ENCODE assay signal across 8 cellular contexts in genomic region chr12:46268349-46268616, GRCh38. TPM values are rescaled to one million over a fixed set of nuclear protein-coding genes. Genes with fewer than 3 reads are reported as not detected.
DNase-seq lines count a peak whose midpoint lies in the region; ATAC-seq, FAIRE-seq and TF ChIP-seq lines count a peak whose summit lies in the region.

No MANE protein-coding gene starts in this region.

- ATAC-seq in WTC11: no peak
- ATAC-seq in stimulated activated naive B cell treated with anti-CD40 and anti-IgM and Interleukin-4, amounts not matched to agents 10 μg/mL and 1 μg/mL and 100 μg/mL, for 72 hours (replicated peaks): no peak

- CTCF ChIA-PET in WTC11 (lab: Charles Lee): interaction anchor here (0.5 kb wide), 1 partner anchor 47 kb away, joined by 3 read pairs; no protein-coding TSS in a partner anchor

- H3K4me1 Mint-ChIP-seq in WTC11: peaks cover 32% of the 10 kb centered on the region
- peaks cover 21 to 27% of the 10 kb centered on the region in 2 donors for H3K4me1 Mint-ChIP-seq in stimulated activated naive B cell treated with anti-CD40 and anti-IgM and Interleukin-4, amounts not matched to agents 10 μg/mL and 1 μg/mL and 100 μg/mL, for 72 hours

- H3K4me2 ChIP-seq in keratinocyte (ENCODE audit: control insufficient read depth, extremely low read depth, insufficient read depth, low read depth, low read length): peak overlapping the region; percentile 83

- peak; percentile 21 for DNase-seq in activated CD8-positive, alpha-beta memory T cell treated with anti-CD3 and anti-CD28 coated beads, Interleukin-2, amount 50 U/mL, for 1 hour (ENCODE audit: extremely low read depth)
- DNase-seq in activated CD8-positive, alpha-beta memory T cell treated with anti-CD3 and anti-CD28 coated beads for 24 hours: no peak
- DNase-seq in WTC11 (ENCODE audit: low spot score) (no peak), keratinocyte (ENCODE audit: low read depth, low spot score) (no peak), NCI-H2196 treated with DMSO at 0.1 percent for 48 hours (lab: John Stamatoyannopoulos, UW; ENCODE audit: unreplicated experiment) (no peak), UCSD-AML1 (lab: John Stamatoyannopoulos, UW; ENCODE audit: unreplicated experiment) (no peak)
- DNase-seq in stimulated activated naive B cell treated with anti-CD40 and anti-IgM and Interleukin-4, amounts not matched to agents 10 μg/mL and 1 μg/mL and 100 μg/mL, for 72 hours: no peak

- H3K36me3 ChIP-seq in keratinocyte (ENCODE audit: control insufficient read depth in 2 of 2, extremely low read depth in 1 of 2, insufficient read depth in 2 of 2, low read length in 2 of 2) (peaks cover 0 to 6% of the 10 kb centered on the region in 2 experiments), thymus (ENCODE audit: control insufficient read depth, insufficient read depth) (peaks cover 2% of the 10 kb centered on the region)

- peaks cover 52% of the 10 kb centered on the region for H3K79me2 ChIP-seq in keratinocyte (ENCODE audit: control insufficient read depth, insufficient read depth, low read length)

- H3K36me3 Mint-ChIP-seq in WTC11: peaks cover 6% of the 10 kb centered on the region; the same call in 1 of the 2 replicates
- peaks cover 10 to 14% of the 10 kb centered on the region in 2 donors for H3K36me3 Mint-ChIP-seq in stimulated activated naive B cell treated with anti-CD40 and anti-IgM and Interleukin-4, amounts not matched to agents 10 μg/mL and 1 μg/mL and 100 μg/mL, for 72 hours

- H3K9me3 ChIP-seq in keratinocyte (ENCODE audit: control insufficient read depth, low read depth, low read length) (no peaks in the 10 kb centered on the region), thymus (ENCODE audit: control insufficient read depth) (no peaks in the 10 kb centered on the region)

- H3K9ac ChIP-seq in keratinocyte (ENCODE audit: control insufficient read depth, extremely low read depth, insufficient read depth, low read length): peak overlapping the region; percentile 91

- H3K9me3 Mint-ChIP-seq in WTC11: no peaks in the 10 kb centered on the region
- H3K9me3 Mint-ChIP-seq in stimulated activated naive B cell treated with anti-CD40 and anti-IgM and Interleukin-4, amounts not matched to agents 10 μg/mL and 1 μg/mL and 100 μg/mL, for 72 hours: no peaks in the 10 kb centered on the region

- H3K27me3 ChIP-seq in keratinocyte (ENCODE audit: control insufficient read depth, extremely low read depth, insufficient read depth, low read length): no peaks in the 10 kb centered on the region
- H3K27me3 ChIP-seq in thymus (ENCODE audit: control insufficient read depth, insufficient read depth): no peaks in the 10 kb centered on the region

- 0% methylated on average over 16 of the region's 16 CpGs for WGBS in thymus

- no peak overlapping the region for H3K4me3 Mint-ChIP-seq in WTC11
- H3K4me3 Mint-ChIP-seq in stimulated activated naive B cell treated with anti-CD40 and anti-IgM and Interleukin-4, amounts not matched to agents 10 μg/mL and 1 μg/mL and 100 μg/mL, for 72 hours: no peak overlapping the region

- peak overlapping the region; percentile 97 for H3K27ac ChIP-seq in keratinocyte (ENCODE audit: control insufficient read depth, insufficient read depth, low read length)
- peak overlapping the region; percentile 100 for H3K27ac ChIP-seq in thymus (ENCODE audit: low read depth)

- H3K4me3 ChIP-seq in keratinocyte (ENCODE audit: control insufficient read depth in 2 of 3, extremely low read depth in 1 of 3, insufficient read depth in 2 of 3, low read depth in 1 of 3, low read length in 3 of 3) (peak overlapping the region; percentile 78 to 88 (median 86)), thymus (ENCODE audit: low read length) (peak overlapping the region; percentile 78)

- dilution Hi-C loops in keratinocyte (cut with MboI; ENCODE audit: extremely low pct_ligation_motif_present, low sequenced_read_pairs): no loop called here

- no peaks in the 10 kb centered on the region for H3K27me3 Mint-ChIP-seq in WTC11 (ENCODE audit: low read depth)
- no peaks in the 10 kb centered on the region for H3K27me3 Mint-ChIP-seq in stimulated activated naive B cell treated with anti-CD40 and anti-IgM and Interleukin-4, amounts not matched to agents 10 μg/mL and 1 μg/mL and 100 μg/mL, for 72 hours

- H3K27ac Mint-ChIP-seq in WTC11: peak overlapping the region; percentile 98
- no peak overlapping the region for H3K27ac Mint-ChIP-seq in stimulated activated naive B cell treated with anti-CD40 and anti-IgM and Interleukin-4, amounts not matched to agents 10 μg/mL and 1 μg/mL and 100 μg/mL, for 72 hours

- POLR2A ChIA-PET in WTC11 (lab: Charles Lee): interaction anchor here (1.0 to 2.7 kb wide), 4 partner anchors 13 to 117 kb away, joined by 3 to 8 read pairs (median 4); no protein-coding TSS in a partner anchor

- no peak for FAIRE-seq in keratinocyte (lab: Jason Lieb, UNC)

- H4K20me1 ChIP-seq in keratinocyte (ENCODE audit: control insufficient read depth, extremely low read depth, insufficient read depth, low read length): peaks cover 15% of the 10 kb centered on the region

- H2AFZ ChIP-seq in keratinocyte (ENCODE audit: control insufficient read depth, low read length): peak overlapping the region; percentile 15

- H3K4me1 ChIP-seq in keratinocyte (ENCODE audit: control insufficient read depth, extremely low read depth, insufficient read depth, low read length): peaks cover 41% of the 10 kb centered on the region
- H3K4me1 ChIP-seq in thymus (ENCODE audit: control insufficient read depth, insufficient read depth, low read length): peaks cover 23% of the 10 kb centered on the region

- no peak for TF ChIP-seq CTCF in WTC11 (IDR thresholded peaks at IDR 0.05)
- no peak for TF ChIP-seq CTCF in keratinocyte (optimal IDR thresholded peaks at IDR 0.05 in 1 of 3, IDR thresholded peaks at IDR 0.05 in 1 of 3, conservative IDR thresholded peaks at IDR 0.05 in 1 of 3; ENCODE audit: extremely low read depth in 1 of 3, insufficient read depth in 2 of 3, low read length in 3 of 3)

- H3K9me1 ChIP-seq in keratinocyte (ENCODE audit: control insufficient read depth, extremely low read depth, insufficient read depth, low read length): peaks cover 2% of the 10 kb centered on the region

TF ChIP-seq in WTC11, 78 proteins besides CTCF, POLR2A, EP300 and RAD21:
- TF ChIP-seq ZNF219 (CRISPR knock-in tag; IDR thresholded peaks at IDR 0.05; ENCODE audit: borderline replicate concordance): peak; percentile 3; the same call in 1 of the 2 replicates
- no peak for TF ChIP-seq ZNF317 (CRISPR knock-in tag; IDR thresholded peaks at IDR 0.05; ENCODE audit: borderline replicate concordance, low read depth)
- no peak for TF ChIP-seq ZNF281 (CRISPR knock-in tag; IDR thresholded peaks at IDR 0.05)
- TF ChIP-seq ATF6 (CRISPR knock-in tag; IDR thresholded peaks at IDR 0.05): no peak

RNA-seq across cellular contexts. Expression of gene SLC38A1, which starts 0.6 kb away (rescaled TPM):
- total RNA-seq in WTC11 (2021): 136 to 179 TPM (median 143 TPM) in 3 replicates
- polyA plus RNA-seq in keratinocyte: 96.7 to 134 TPM (median 112 TPM) in 3 replicates
- 22.8 TPM for polyA plus RNA-seq in keratinocyte (2011; ENCODE audit: low read depth)
- 44.0 and 85.3 TPM in 2 replicates for polyA plus RNA-seq in keratinocyte (2011; cell fraction: cytosol; rRNA removed)
- 125 and 159 TPM in 2 replicates for polyA plus RNA-seq in keratinocyte (2011; cell fraction: nucleus; rRNA removed)
- polyA plus RNA-seq in keratinocyte (2012; ENCODE audit: low replicate concordance): 67.3 and 98.6 TPM in 2 replicates
- polyA minus RNA-seq in keratinocyte: 93.3 to 351 TPM (median 247 TPM) in 3 replicates
- 150 TPM for polyA minus RNA-seq in keratinocyte (2011; cell fraction: cytosol; rRNA and poly(A)+ RNA removed)
- polyA minus RNA-seq in keratinocyte (2011; cell fraction: nucleus; rRNA and poly(A)+ RNA removed): 272 and 442 TPM in 2 replicates
- 54.4 TPM for polyA plus RNA-seq in thymus
